In the genomic region with DNA sequence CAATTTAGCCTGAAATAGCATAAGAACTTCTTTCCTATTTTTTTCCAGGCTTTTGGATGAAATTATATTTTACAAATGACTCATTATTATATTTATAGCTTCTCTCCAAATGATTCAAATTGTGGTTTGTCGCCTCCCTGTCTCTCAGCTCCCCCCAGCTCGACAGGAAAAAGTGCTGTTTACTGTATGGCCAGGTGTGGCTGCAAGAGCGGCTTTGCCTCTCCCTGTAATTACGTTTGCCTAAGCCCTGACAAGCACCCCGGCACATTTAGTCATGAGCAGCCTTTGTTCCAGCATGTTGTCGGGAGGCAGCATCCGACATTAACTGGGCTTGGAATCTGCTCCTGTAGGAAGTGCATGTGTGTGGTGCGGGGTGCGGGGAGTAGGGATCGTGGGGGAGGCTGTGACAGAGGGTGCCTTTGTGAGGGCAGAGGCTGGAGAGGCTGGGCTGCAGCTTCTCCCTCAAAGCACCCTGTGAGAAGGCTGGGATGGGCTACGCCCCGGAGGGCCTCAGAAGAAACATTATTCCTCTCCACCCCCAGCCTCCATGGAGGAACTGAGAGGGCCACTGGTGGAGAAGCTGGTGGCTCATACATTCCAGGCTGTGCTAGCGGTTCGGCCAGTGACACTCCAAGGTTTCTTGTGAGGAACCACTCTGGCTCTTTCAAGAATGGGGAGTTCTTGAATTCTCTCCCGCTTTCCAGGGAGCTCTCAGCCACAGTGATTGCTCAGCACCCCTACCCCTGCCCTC, we compare ENCODE assay signal across 9 cellular contexts.
A peak's percentile ranks its signal among the peaks of the same experiment; 100 is the strongest.
DNase-seq lines count a peak whose midpoint lies in the region; ATAC-seq lines count a peak whose summit lies in the region.
"Had no signal": no experiment of that assay in that cellular context is flagged by ENCODE, and none has a peak within 500 bp of the region (broad histone marks: within the 10 kb centered on the region; RNA-seq: fewer than 3 reads in every experiment).

No MANE protein-coding gene starts in this region.

- peaks cover 28% of the 10 kb centered on the region for H3K4me1 Mint-ChIP-seq in stimulated activated naive CD8-positive, alpha-beta T cell treated with anti-CD3 and anti-CD28 coated beads, Interleukin-15, amount 100 ng/mL, for 72 hours

- peak; percentile 46 for DNase-seq in activated CD4-positive, alpha-beta T cell treated with anti-CD3 and anti-CD28 coated beads for 48 hours
- no peak for DNase-seq in activated CD4-positive, alpha-beta T cell treated with anti-CD3 and anti-CD28 coated beads, Interleukin-2, amount 50 U/mL, for 48 hours
- DNase-seq in NCI-H526 (lab: John Stamatoyannopoulos, UW) (peak; percentile 64 to 81), astrocyte of the hippocampus (ENCODE audit: low read depth, low spot score) (peak; percentile 68), islet precursor cell (peak; percentile 80), cortex of kidney (lab: John Stamatoyannopoulos, UW) (no peak), AG08396 (ENCODE audit: low spot score) (no peak)
- DNase-seq in stimulated activated naive CD8-positive, alpha-beta T cell treated with anti-CD3 and anti-CD28 coated beads, Interleukin-15, amount 100 ng/mL, for 72 hours, result no peak

- H3K4me3 Mint-ChIP-seq in stimulated activated naive CD8-positive, alpha-beta T cell treated with anti-CD3 and anti-CD28 coated beads, Interleukin-15, amount 100 ng/mL, for 72 hours, result peak overlapping the region in 1 of 2 donors; percentile 39
- H3K4me3 Mint-ChIP-seq: B cell had no signal

- peak overlapping the region in 1 of 2 donors; percentile 63 for H3K27ac Mint-ChIP-seq in stimulated activated naive CD8-positive, alpha-beta T cell treated with anti-CD3 and anti-CD28 coated beads, Interleukin-15, amount 100 ng/mL, for 72 hours
- H3K27ac Mint-ChIP-seq: B cell had no signal

- H3K9me3 Mint-ChIP-seq in stimulated activated naive CD8-positive, alpha-beta T cell treated with anti-CD3 and anti-CD28 coated beads, Interleukin-15, amount 100 ng/mL, for 72 hours, result peaks cover 0 to 4% of the 10 kb centered on the region in 2 donors

- H3K27me3 Mint-ChIP-seq in stimulated activated naive CD8-positive, alpha-beta T cell treated with anti-CD3 and anti-CD28 coated beads, Interleukin-15, amount 100 ng/mL, for 72 hours, result peaks cover 10% of the 10 kb centered on the region
- H3K27me3 Mint-ChIP-seq: B cell had no signal

- ATAC-seq in stimulated activated naive CD8-positive, alpha-beta T cell treated with anti-CD3 and anti-CD28 coated beads, Interleukin-15, amount 100 ng/mL, for 72 hours, result peak; percentile 83

Comparison
In these comparisons a context has a peak if more than half of its experiments do, and no peak if none do; other contexts are left out.
1. DNase-seq: peak in activated CD4-positive, alpha-beta T cell treated with anti-CD3 and anti-CD28 coated beads for 48 hours (single experiment), NCI-H526 (2 of 2), astrocyte of the hippocampus (single experiment) and islet precursor cell (single experiment); none in activated CD4-positive, alpha-beta T cell treated with anti-CD3 and anti-CD28 coated beads, Interleukin-2, amount 50 U/mL, for 48 hours (0 of 2), stimulated activated naive CD8-positive, alpha-beta T cell treated with anti-CD3 and anti-CD28 coated beads, Interleukin-15, amount 100 ng/mL, for 72 hours (0 of 2), cortex of kidney (single experiment) and AG08396 (single experiment).